In the genomic region with DNA sequence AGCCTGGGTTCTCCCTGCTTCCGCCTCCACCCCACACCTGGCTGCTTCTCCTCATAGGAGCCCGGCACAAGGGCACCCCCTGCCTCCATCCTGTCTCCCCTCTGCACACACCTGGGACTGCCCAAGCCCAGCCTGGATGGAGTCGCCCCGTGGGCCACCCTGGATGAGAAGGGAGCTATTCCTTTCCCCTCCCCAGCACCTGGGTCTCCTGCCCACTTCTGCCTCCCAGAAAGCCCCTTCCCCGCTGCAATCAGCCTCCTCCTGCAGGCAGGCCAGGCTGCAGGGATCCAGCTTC, we compare ENCODE assay signal across 31 cellular contexts. TPM values are rescaled to one million over a fixed set of nuclear protein-coding genes. Genes with fewer than 3 reads are reported as not detected.
"Had no signal": no experiment of that assay in that cellular context is flagged by ENCODE, and none has a peak within 500 bp of the region (broad histone marks: within the 10 kb centered on the region; RNA-seq: fewer than 3 reads in every experiment).

No MANE protein-coding gene starts in this region.

- H3K79me2 ChIP-seq: parathyroid adenoma had no signal

- H3K27me3 Mint-ChIP-seq: activated CD4-positive, alpha-beta memory T cell treated with anti-CD3 and anti-CD28 coated beads, Interleukin-2, amount 10 ng/mL, durations not matched to agents 7 days and 5 days; activated CD4-positive, alpha-beta T cell treated with anti-CD3 and anti-CD28 coated beads, Interleukin-2, amount 10 ng/mL, durations not matched to agents 7 days and 5 days had no signal

- H3K4me3 Mint-ChIP-seq: activated CD4-positive, alpha-beta memory T cell treated with anti-CD3 and anti-CD28 coated beads, Interleukin-2, amount 10 ng/mL, durations not matched to agents 7 days and 5 days; activated CD4-positive, alpha-beta T cell treated with anti-CD3 and anti-CD28 coated beads, Interleukin-2, amount 10 ng/mL, durations not matched to agents 7 days and 5 days; activated naive CD4-positive, alpha-beta T cell treated with anti-CD3 and anti-CD28 coated beads, Interleukin-2, amount 10 ng/mL, durations not matched to agents 7 days and 5 days; activated naive CD8-positive, alpha-beta T cell treated with anti-CD3 and anti-CD28 coated beads, Interleukin-2, amount 10 ng/mL, durations not matched to agents 7 days and 5 days; activated T-cell treated with anti-CD3 and anti-CD28 coated beads, Interleukin-2, amount 50 U/mL, for 24 hours; central memory CD8-positive, alpha-beta T cell; nephron; T-helper 1 cell treated with Interleukin-12 subunit alpha and Interleukin-12 subunit beta and Interleukin-4 antibody, amounts not matched to agents 30 μg/mL and 1 μg/mL, for 36 hours had no signal

- H2AFZ ChIP-seq: parathyroid adenoma had no signal

- H3K4me1 ChIP-seq: foreskin keratinocyte, lower lobe of right lung, parathyroid adenoma, transverse colon had no signal

- H3K4me3 ChIP-seq: esophagus muscularis mucosa, lower lobe of right lung, mucosa of descending colon, psoas muscle, spleen, transverse colon had no signal

- ATAC-seq: foreskin keratinocyte, left colon, mucosa of descending colon, psoas muscle had no signal

- DNase-seq: activated CD4-positive, alpha-beta memory T cell treated with anti-CD3 and anti-CD28 coated beads, Interleukin-2, amount 10 ng/mL, durations not matched to agents 7 days and 5 days; activated CD4-positive, alpha-beta T cell treated with anti-CD3 and anti-CD28 coated beads for 1 hour; activated CD4-positive, alpha-beta T cell treated with anti-CD3 and anti-CD28 coated beads, Interleukin-2, amount 10 ng/mL, durations not matched to agents 7 days and 5 days; activated CD8-positive, alpha-beta memory T cell treated with anti-CD3 and anti-CD28 coated beads, Interleukin-2, amount 50 U/mL, for 48 hours; activated gamma-delta T cell; activated naive CD4-positive, alpha-beta T cell treated with anti-CD3 and anti-CD28 coated beads, Interleukin-2, amount 10 ng/mL, durations not matched to agents 7 days and 5 days; activated naive CD8-positive, alpha-beta T cell treated with anti-CD3 and anti-CD28 coated beads, Interleukin-2, amount 10 ng/mL, durations not matched to agents 7 days and 5 days; activated T-cell treated with anti-CD3 and anti-CD28 coated beads, Interleukin-2, amount 50 U/mL, for 24 hours; dermis blood vessel endothelial cell; effector CD4-positive, alpha-beta T cell; foreskin keratinocyte; islet precursor cell; left colon; lower lobe of right lung; mucosa of descending colon; nucleus accumbens; spleen; stimulated activated naive CD4-positive, alpha-beta T cell treated with Interleukin-2 at 50 U/mL for 16 hours; SW 1271; T-helper 9 cell; transverse colon had no signal

- H3K4me1 Mint-ChIP-seq: activated naive CD4-positive, alpha-beta T cell treated with anti-CD3 and anti-CD28 coated beads, Interleukin-2, amount 10 ng/mL, durations not matched to agents 7 days and 5 days; central memory CD8-positive, alpha-beta T cell had no signal

- H3K27ac ChIP-seq: esophagus muscularis mucosa, foreskin keratinocyte, lower lobe of right lung, parathyroid adenoma, psoas muscle, spleen, transverse colon, VCaP had no signal

- H3K9me3 ChIP-seq: esophagus muscularis mucosa, lower lobe of right lung, transverse colon had no signal

- H3K27ac Mint-ChIP-seq: activated CD4-positive, alpha-beta memory T cell treated with anti-CD3 and anti-CD28 coated beads, Interleukin-2, amount 10 ng/mL, durations not matched to agents 7 days and 5 days; activated CD4-positive, alpha-beta T cell treated with anti-CD3 and anti-CD28 coated beads, Interleukin-2, amount 10 ng/mL, durations not matched to agents 7 days and 5 days; activated naive CD4-positive, alpha-beta T cell treated with anti-CD3 and anti-CD28 coated beads, Interleukin-2, amount 10 ng/mL, durations not matched to agents 7 days and 5 days; activated naive CD8-positive, alpha-beta T cell treated with anti-CD3 and anti-CD28 coated beads, Interleukin-2, amount 10 ng/mL, durations not matched to agents 7 days and 5 days; activated T-cell treated with anti-CD3 and anti-CD28 coated beads, Interleukin-2, amount 50 U/mL, for 24 hours; nephron; T-helper 1 cell treated with Interleukin-12 subunit alpha and Interleukin-12 subunit beta and Interleukin-4 antibody, amounts not matched to agents 30 μg/mL and 1 μg/mL, for 36 hours had no signal

- FAIRE-seq: astrocyte, colon, TTC549 had no signal

- H3K9me3 Mint-ChIP-seq: activated T-cell treated with anti-CD3 and anti-CD28 coated beads, Interleukin-2, amount 50 U/mL, for 24 hours; central memory CD8-positive, alpha-beta T cell; nephron; T-helper 1 cell treated with Interleukin-12 subunit alpha and Interleukin-12 subunit beta and Interleukin-4 antibody, amounts not matched to agents 30 μg/mL and 1 μg/mL, for 36 hours had no signal

- H3K9ac ChIP-seq: parathyroid adenoma had no signal

- H3K36me3 Mint-ChIP-seq: activated naive CD4-positive, alpha-beta T cell treated with anti-CD3 and anti-CD28 coated beads, Interleukin-2, amount 10 ng/mL, durations not matched to agents 7 days and 5 days; activated naive CD8-positive, alpha-beta T cell treated with anti-CD3 and anti-CD28 coated beads, Interleukin-2, amount 10 ng/mL, durations not matched to agents 7 days and 5 days had no signal

- H3K36me3 ChIP-seq: lower lobe of right lung, spleen, transverse colon had no signal

RNA-seq across cellular contexts. Expression of gene ELFN1, which starts 45.2 kb away (rescaled TPM):
- total RNA-seq: activated naive CD8-positive, alpha-beta T cell treated with anti-CD3 and anti-CD28 coated beads, Interleukin-2, amount 10 ng/mL, durations not matched to agents 7 days and 5 days; foreskin keratinocyte had no signal
